Comparison of ENCODE assay signal across 19 cellular contexts in the genomic region with DNA sequence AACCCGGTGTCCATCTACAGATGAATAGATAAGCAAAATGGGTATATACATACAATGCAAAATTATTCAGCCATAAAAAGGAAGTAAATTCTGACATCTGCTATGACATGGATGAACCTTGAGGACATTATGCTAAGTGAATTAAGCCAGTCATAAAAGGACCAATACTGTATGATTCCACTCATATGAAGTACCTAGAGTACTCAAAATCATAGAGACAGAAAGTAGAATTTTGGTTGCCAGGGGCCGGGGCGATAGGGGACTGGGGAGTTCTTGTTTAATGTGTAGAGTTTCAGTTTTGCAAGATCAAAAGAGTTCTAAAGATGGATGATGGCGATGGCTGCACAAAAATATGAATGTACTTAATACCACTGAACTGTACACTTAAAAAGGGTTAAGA. TPM values are rescaled to one million over a fixed set of nuclear protein-coding genes. Genes with fewer than 3 reads are reported as not detected.
DNase-seq lines count a peak whose midpoint lies in the region; ATAC-seq and TF ChIP-seq lines count a peak whose summit lies in the region.
"Had no signal": no experiment of that assay in that cellular context is flagged by ENCODE, and none has a peak within 500 bp of the region (broad histone marks: within the 10 kb centered on the region; RNA-seq: fewer than 3 reads in every experiment).

No MANE protein-coding gene starts in this region.

- H3K27me3 Mint-ChIP-seq in activated CD4-positive, alpha-beta memory T cell treated with anti-CD3 and anti-CD28 coated beads for 36 hours = peaks cover 19% of the 10 kb centered on the region
- H3K27me3 Mint-ChIP-seq in activated CD4-positive, alpha-beta memory T cell treated with anti-CD3 and anti-CD28 coated beads, Interleukin-2, amount 10 ng/mL, durations not matched to agents 7 days and 5 days = peaks cover 16% of the 10 kb centered on the region

- peak overlapping the region; percentile 0 to 62 for H3K27ac ChIP-seq in coronary artery
- H3K27ac ChIP-seq: gastrocnemius medialis, right lobe of liver had no signal

- intact Hi-C loops in activated CD4-positive, alpha-beta memory T cell treated with anti-CD3 and anti-CD28 coated beads for 36 hours (cut with micrococcal nuclease) = loop anchor here (1.0 kb wide), 1 partner anchor 37 kb away; no protein-coding TSS in a partner anchor

- H3K9me3 Mint-ChIP-seq in activated CD4-positive, alpha-beta memory T cell treated with anti-CD3 and anti-CD28 coated beads for 36 hours = no peaks in the 10 kb centered on the region
- H3K9me3 Mint-ChIP-seq in activated CD4-positive, alpha-beta memory T cell treated with anti-CD3 and anti-CD28 coated beads, Interleukin-2, amount 10 ng/mL, durations not matched to agents 7 days and 5 days = no peaks in the 10 kb centered on the region
- H3K9me3 Mint-ChIP-seq: CD4-positive, alpha-beta T cell; GM23338 had no signal

- H3K4me3 ChIP-seq in GM12865 (ENCODE audit: low read depth, low read length) (no peak overlapping the region), coronary artery (no peak overlapping the region)
- H3K4me3 ChIP-seq: gastrocnemius medialis, GM23338, right lobe of liver, uterus had no signal

- no peak for TF ChIP-seq CTCF in GM12865 (IDR thresholded peaks at IDR 0.05; ENCODE audit: insufficient read depth, low read depth, low read length, missing control alignments)
- TF ChIP-seq CTCF in coronary artery (IDR thresholded peaks at IDR 0.05) = no peak

- peak; percentile 62 for ATAC-seq in HG03175 (IDR thresholded peaks at IDR 0.05; ENCODE audit: unreplicated experiment)
- ATAC-seq: gastrocnemius medialis, GM23338, left lobe of liver, right lobe of liver had no signal

- peak; percentile 71 for DNase-seq in activated CD4-positive, alpha-beta memory T cell treated with anti-CD3 and anti-CD28 coated beads for 36 hours
- no peak for DNase-seq in activated CD4-positive, alpha-beta memory T cell treated with anti-CD3 and anti-CD28 coated beads, Interleukin-2, amount 10 ng/mL, durations not matched to agents 7 days and 5 days
- peak; percentile 42 for DNase-seq in GM12865 (ENCODE audit: low read depth)
- DNase-seq in coronary artery (ENCODE audit: low spot score) = no peak
- DNase-seq in COR-L47 (lab: John Stamatoyannopoulos, UW) = no peak
- DNase-seq in NCI-H526 treated with DMSO at 0.1 percent for 48 hours (lab: John Stamatoyannopoulos, UW) = no peak
- no peak for DNase-seq in NCI-H2107 treated with DMSO at 0.1 percent for 48 hours (lab: John Stamatoyannopoulos, UW; ENCODE audit: unreplicated experiment)
- DNase-seq: CD4-positive, alpha-beta T cell; cortex of kidney; DND-41; gastrocnemius medialis; NCI-H1092; NCI-H82; nucleus accumbens; right lobe of liver; uterus had no signal

- H3K27ac Mint-ChIP-seq in activated CD4-positive, alpha-beta memory T cell treated with anti-CD3 and anti-CD28 coated beads for 36 hours = no peak overlapping the region
- no peak overlapping the region for H3K27ac Mint-ChIP-seq in activated CD4-positive, alpha-beta memory T cell treated with anti-CD3 and anti-CD28 coated beads, Interleukin-2, amount 10 ng/mL, durations not matched to agents 7 days and 5 days
- H3K27ac Mint-ChIP-seq: CD4-positive, alpha-beta T cell; GM23338 had no signal

- POLR2A ChIA-PET in activated CD4-positive, alpha-beta memory T cell treated with anti-CD3 and anti-CD28 coated beads for 36 hours (lab: Charles Lee) = interaction anchor here (2.3 kb wide), 1 partner anchor 10 kb away, joined by 5 read pairs; a partner anchor contains a TSS
- POLR2A ChIA-PET in activated CD4-positive, alpha-beta memory T cell treated with anti-CD3 and anti-CD28 coated beads, Interleukin-2, amount 10 ng/mL, durations not matched to agents 7 days and 5 days (lab: Charles Lee) = interaction anchor here (1.0 to 4.1 kb wide), 2 partner anchors 10 kb away, joined by 9 to 21 read pairs; a partner anchor contains a TSS

- CTCF ChIA-PET in activated CD4-positive, alpha-beta memory T cell treated with anti-CD3 and anti-CD28 coated beads for 36 hours (lab: Charles Lee) = interaction anchor here (1.9 kb wide), 1 partner anchor 87 kb away, joined by 8 read pairs; no protein-coding TSS in a partner anchor
- CTCF ChIA-PET in activated CD4-positive, alpha-beta memory T cell treated with anti-CD3 and anti-CD28 coated beads, Interleukin-2, amount 10 ng/mL, durations not matched to agents 7 days and 5 days (lab: Charles Lee) = interaction anchor here (1.0 to 1.1 kb wide), 2 partner anchors 77 to 87 kb away, joined by 4 read pairs; no protein-coding TSS in a partner anchor

- peaks cover 12% of the 10 kb centered on the region for H3K4me1 Mint-ChIP-seq in activated CD4-positive, alpha-beta memory T cell treated with anti-CD3 and anti-CD28 coated beads for 36 hours (ENCODE audit: low read depth)
- H3K4me1 Mint-ChIP-seq in activated CD4-positive, alpha-beta memory T cell treated with anti-CD3 and anti-CD28 coated beads, Interleukin-2, amount 10 ng/mL, durations not matched to agents 7 days and 5 days = peaks cover 15% of the 10 kb centered on the region

- H3K36me3 Mint-ChIP-seq in activated CD4-positive, alpha-beta memory T cell treated with anti-CD3 and anti-CD28 coated beads for 36 hours = no peaks in the 10 kb centered on the region
- H3K36me3 Mint-ChIP-seq in activated CD4-positive, alpha-beta memory T cell treated with anti-CD3 and anti-CD28 coated beads, Interleukin-2, amount 10 ng/mL, durations not matched to agents 7 days and 5 days (ENCODE audit: low read depth) = no peaks in the 10 kb centered on the region

- H3K4me3 Mint-ChIP-seq in activated CD4-positive, alpha-beta memory T cell treated with anti-CD3 and anti-CD28 coated beads for 36 hours = no peak overlapping the region
- H3K4me3 Mint-ChIP-seq in activated CD4-positive, alpha-beta memory T cell treated with anti-CD3 and anti-CD28 coated beads, Interleukin-2, amount 10 ng/mL, durations not matched to agents 7 days and 5 days = no peak overlapping the region
- H3K4me3 Mint-ChIP-seq: CD4-positive, alpha-beta T cell; GM23338 had no signal

RNA-seq across cellular contexts. Expression of a gene that starts 10.3 kb away (rescaled TPM):
- 10 to 100 TPM; 88.3 to 90.0 TPM for total RNA-seq in activated CD4-positive, alpha-beta memory T cell treated with anti-CD3 and anti-CD28 coated beads for 36 hours
- 100 to 1,000 TPM in 1 of 2 experiments, 10 to 100 TPM in 1; 99.7 to 102 TPM for total RNA-seq in activated CD4-positive, alpha-beta memory T cell treated with anti-CD3 and anti-CD28 coated beads, Interleukin-2, amount 10 ng/mL, durations not matched to agents 7 days and 5 days

Comparison
In these comparisons a context has a peak if more than half of its experiments do, and no peak if none do; other contexts are left out.
1. DNase-seq: peak in activated CD4-positive, alpha-beta memory T cell treated with anti-CD3 and anti-CD28 coated beads for 36 hours (single experiment) and GM12865 (single experiment); none in activated CD4-positive, alpha-beta memory T cell treated with anti-CD3 and anti-CD28 coated beads, Interleukin-2, amount 10 ng/mL, durations not matched to agents 7 days and 5 days (single experiment), coronary artery (single experiment), COR-L47 (single experiment), NCI-H526 treated with DMSO at 0.1 percent for 48 hours (single experiment) and NCI-H2107 treated with DMSO at 0.1 percent for 48 hours (single experiment).